In genomic region chr20:56362833-56363413, GRCh38 we compare ENCODE assay signal across 1 cellular context.
TF ChIP-seq lines count a peak whose summit lies in the region.

No MANE protein-coding gene starts in this region.

TF ChIP-seq in HepG2, 621 proteins besides CTCF, POLR2A, EP300 and RAD21:
- TF ChIP-seq ARID4A (CRISPR knock-in tag; IDR thresholded peaks at IDR 0.05; ENCODE audit: borderline replicate concordance) (no peak), XRCC5 (optimal IDR thresholded peaks at IDR 0.05; ENCODE audit: low read length) (peak; percentile 42), ZNF687 (CRISPR knock-in tag; IDR thresholded peaks at IDR 0.05) (peak; percentile 38), PHF20 (CRISPR knock-in tag; IDR thresholded peaks at IDR 0.05) (0 out of 2 replicates have a peak, but pooled peaks have one; percentile 20), SIX4 (CRISPR knock-in tag; IDR thresholded peaks at IDR 0.05) (no peak), AGO2 (optimal IDR thresholded peaks at IDR 0.05; ENCODE audit: low read depth, low read length) (peak; percentile 76), HIC2 (CRISPR knock-in tag; IDR thresholded peaks at IDR 0.05; ENCODE audit: low read depth) (no peak)
